8 cellular contexts compared by ENCODE assay signal in the genomic region with DNA sequence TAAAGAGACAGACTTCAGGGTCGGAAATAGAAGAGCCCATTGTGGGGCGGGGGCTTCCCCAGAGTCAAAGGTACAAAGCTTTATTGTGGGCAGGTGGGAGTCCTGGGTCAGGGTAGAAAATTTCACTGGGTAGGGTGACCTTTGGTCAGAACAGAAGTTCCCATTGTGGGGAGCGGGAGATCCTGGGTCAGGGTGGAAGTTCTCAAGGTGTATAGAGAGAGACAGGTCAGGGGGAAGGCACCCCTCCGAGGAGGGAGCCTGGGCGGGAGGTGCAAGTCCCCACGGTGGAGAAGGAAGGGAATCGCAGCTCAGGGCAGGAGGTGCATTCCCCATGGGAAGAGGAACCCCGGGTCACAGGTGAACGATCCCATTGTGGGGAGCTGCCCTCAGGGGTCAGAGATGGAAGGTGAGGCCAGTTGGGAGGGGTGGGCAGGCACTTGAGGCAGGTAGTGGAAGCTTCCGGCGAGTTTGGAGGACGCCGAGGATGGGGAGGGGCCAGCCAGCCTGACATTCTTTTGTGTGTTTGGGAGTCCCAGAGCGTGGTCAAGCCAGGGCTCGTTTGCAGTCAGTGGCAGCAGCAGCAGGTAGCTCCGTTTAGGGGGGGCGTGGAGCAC. TPM values are rescaled to one million over a fixed set of nuclear protein-coding genes. Genes with fewer than 3 reads are reported as not detected.
DNase-seq lines count a peak whose midpoint lies in the region; ATAC-seq and TF ChIP-seq lines count a peak whose summit lies in the region.

No MANE protein-coding gene starts in this region.

- H3K27me3 ChIP-seq in OCI-LY3 (ENCODE audit: low read depth, low read length): no peaks in the 10 kb centered on the region
- no peaks in the 10 kb centered on the region for H3K27me3 ChIP-seq in brain microvascular endothelial cell (replicated peaks)

- H3K4me3 Mint-ChIP-seq in stimulated activated naive CD8-positive, alpha-beta T cell treated with anti-CD3 and anti-CD28 coated beads, Interleukin-15, amount 100 ng/mL, for 72 hours: peak overlapping the region; percentile 86 to 94

- no peaks in the 10 kb centered on the region for H4K20me1 ChIP-seq in OCI-LY3 (ENCODE audit: insufficient read depth, low read length)

- H3K36me3 ChIP-seq in OCI-LY3 (replicated peaks; ENCODE audit: low read depth, low read length) (peaks cover 8% of the 10 kb centered on the region), brain microvascular endothelial cell (replicated peaks) (peaks cover 39% of the 10 kb centered on the region)

- H3K9ac ChIP-seq in OCI-LY3 (ENCODE audit: low read length): peak overlapping the region; percentile 93

- TF ChIP-seq CTCF in OCI-LY3 (IDR thresholded peaks at IDR 0.05; ENCODE audit: low read depth, low read length) (no peak), brain microvascular endothelial cell (IDR thresholded peaks at IDR 0.05; ENCODE audit: low read depth, low read length, missing control alignments) (no peak), omental fat pad (IDR thresholded peaks at IDR 0.05) (no peak)

- H3K4me1 ChIP-seq in OCI-LY3 (ENCODE audit: low read length): peaks cover 8% of the 10 kb centered on the region

- H3K27ac Mint-ChIP-seq in stimulated activated naive CD8-positive, alpha-beta T cell treated with anti-CD3 and anti-CD28 coated beads, Interleukin-15, amount 100 ng/mL, for 72 hours: peak overlapping the region; percentile 98 to 99

- H3K9me3 Mint-ChIP-seq in stimulated activated naive CD8-positive, alpha-beta T cell treated with anti-CD3 and anti-CD28 coated beads, Interleukin-15, amount 100 ng/mL, for 72 hours: no peaks in the 10 kb centered on the region

- ATAC-seq in stimulated activated naive CD8-positive, alpha-beta T cell treated with anti-CD3 and anti-CD28 coated beads, Interleukin-15, amount 100 ng/mL, for 72 hours: peak; percentile 47
- ATAC-seq in omental fat pad (ENCODE audit: low FRiP score): no peak

- H2AFZ ChIP-seq in OCI-LY3 (ENCODE audit: low read depth, low read length): no peak overlapping the region; the same call in 1 of the 2 replicates

- DNase-seq in activated CD8-positive, alpha-beta memory T cell treated with anti-CD3 and anti-CD28 coated beads for 24 hours: peak; percentile 70
- DNase-seq in activated CD8-positive, alpha-beta memory T cell treated with anti-CD3 and anti-CD28 coated beads, Interleukin-2, amount 50 U/mL, for 4 hours: no peak
- DNase-seq in brain microvascular endothelial cell: no peak
- DNase-seq in kidney glomerular epithelial cell (lab: John Stamatoyannopoulos, UW): peak; percentile 31
- peak; percentile 28 to 37 for DNase-seq in stimulated activated naive CD8-positive, alpha-beta T cell treated with anti-CD3 and anti-CD28 coated beads, Interleukin-15, amount 100 ng/mL, for 72 hours
- DNase-seq in T1000 (lab: John Stamatoyannopoulos, UW): no peak
- DNase-seq in omental fat pad (ENCODE audit: low spot score): no peak

- H3K4me1 Mint-ChIP-seq in stimulated activated naive CD8-positive, alpha-beta T cell treated with anti-CD3 and anti-CD28 coated beads, Interleukin-15, amount 100 ng/mL, for 72 hours: peaks cover 52% of the 10 kb centered on the region

- in situ Hi-C loops in brain microvascular endothelial cell (cut with HindIII; ENCODE audit: low pct_ligation_motif_present, low sequenced_read_pairs): no loop called here

- no peaks in the 10 kb centered on the region for H3K27me3 Mint-ChIP-seq in stimulated activated naive CD8-positive, alpha-beta T cell treated with anti-CD3 and anti-CD28 coated beads, Interleukin-15, amount 100 ng/mL, for 72 hours

- H3K9me3 ChIP-seq in OCI-LY3 (ENCODE audit: insufficient read depth, low read length): no peaks in the 10 kb centered on the region

- H3K4me2 ChIP-seq in OCI-LY3 (ENCODE audit: low read length): peak overlapping the region; percentile 53

- H3K79me2 ChIP-seq in OCI-LY3 (ENCODE audit: low read length): peaks cover 24% of the 10 kb centered on the region

- peak overlapping the region; percentile 37 for H3K27ac ChIP-seq in OCI-LY3 (ENCODE audit: low read length)
- peak overlapping the region; percentile 35 for H3K27ac ChIP-seq in brain microvascular endothelial cell

- H3K4me3 ChIP-seq in OCI-LY3 (ENCODE audit: low read length): peak overlapping the region; percentile 99
- peak overlapping the region; percentile 88 for H3K4me3 ChIP-seq in brain microvascular endothelial cell (ENCODE audit: low read depth, low read length)

RNA-seq across cellular contexts. Expression of a gene that starts 0.6 kb away (rescaled TPM):
- 10 to 100 TPM; 36.0 to 54.0 (median 40.3) TPM for total RNA-seq in omental fat pad

RNA-seq across cellular contexts. Expression of a gene that starts 9.0 kb away (rescaled TPM):
- total RNA-seq in omental fat pad: 10 to 100 TPM; 15.6 to 19.4 (median 17.9) TPM

RNA-seq across cellular contexts. Expression of a gene that starts 13.3 kb away (rescaled TPM):
- 10 to 100 TPM; 44.3 to 58.8 (median 51.7) TPM for total RNA-seq in omental fat pad

RNA-seq across cellular contexts. Expression of a gene that starts 33.7 kb away (rescaled TPM):
- 10 to 100 TPM; 19.2 to 47.1 (median 41.4) TPM for total RNA-seq in omental fat pad

RNA-seq across cellular contexts. Expression of a gene that starts 48.3 kb away (rescaled TPM):
- 10 to 100 TPM; 44.1 to 73.7 (median 54.1) TPM for total RNA-seq in omental fat pad

Comparison
In these comparisons a context has a peak if more than half of its experiments do, and no peak if none do; other contexts are left out.
1. DNase-seq: peak in activated CD8-positive, alpha-beta memory T cell treated with anti-CD3 and anti-CD28 coated beads for 24 hours (single experiment), kidney glomerular epithelial cell (single experiment) and stimulated activated naive CD8-positive, alpha-beta T cell treated with anti-CD3 and anti-CD28 coated beads, Interleukin-15, amount 100 ng/mL, for 72 hours (2 of 2); none in activated CD8-positive, alpha-beta memory T cell treated with anti-CD3 and anti-CD28 coated beads, Interleukin-2, amount 50 U/mL, for 4 hours (single experiment), brain microvascular endothelial cell (single experiment), T1000 (single experiment) and omental fat pad (single experiment).